22 cellular contexts compared by ENCODE assay signal in genomic region chr1:164983023-164983650, GRCh38.
A peak's percentile ranks its signal among the peaks of the same experiment; 100 is the strongest.
DNase-seq lines count a peak whose midpoint lies in the region; TF ChIP-seq lines count a peak whose summit lies in the region.
"Had no signal": no experiment of that assay in that cellular context is flagged by ENCODE, and none has a peak within 500 bp of the region (broad histone marks: within the 10 kb centered on the region; RNA-seq: fewer than 3 reads in every experiment).

No MANE protein-coding gene starts in this region.

- H3K4me3 ChIP-seq in cardiac muscle cell (no peak overlapping the region), left ventricle myocardium inferior (no peak overlapping the region), neural progenitor cell (no peak overlapping the region), brain microvascular endothelial cell (ENCODE audit: low read depth, low read length) (no peak overlapping the region)
- H3K4me3 ChIP-seq: prostate gland had no signal

- H3K4me1 ChIP-seq in cardiac muscle cell (ENCODE audit: low read depth) (peaks cover 22% of the 10 kb centered on the region), left ventricle myocardium inferior (no peaks in the 10 kb centered on the region), neural progenitor cell (peaks cover 24% of the 10 kb centered on the region)
- H3K4me1 ChIP-seq: prostate gland had no signal

- H4K20me1 ChIP-seq in neural progenitor cell (ENCODE audit: low read depth), result no peaks in the 10 kb centered on the region

- H3K9me3 ChIP-seq in cardiac muscle cell (ENCODE audit: low read depth) (no peaks in the 10 kb centered on the region), left ventricle myocardium inferior (replicated peaks) (no peaks in the 10 kb centered on the region), neural progenitor cell (ENCODE audit: low read depth) (no peaks in the 10 kb centered on the region)
- H3K9me3 ChIP-seq: prostate gland had no signal

- POLR2A ChIA-PET in activated CD4-positive, alpha-beta memory T cell treated with anti-CD3 and anti-CD28 coated beads for 36 hours (lab: Charles Lee), result interaction anchor here (1.1 kb wide), 1 partner anchor 31 kb away, joined by 6 read pairs; no protein-coding TSS in a partner anchor

- no peak overlapping the region for H3K9ac ChIP-seq in neural progenitor cell

- peak overlapping the region; percentile 5 for H2AFZ ChIP-seq in neural progenitor cell (replicated peaks)

- no peaks in the 10 kb centered on the region for H3K9me3 Mint-ChIP-seq in neural progenitor cell
- no peaks in the 10 kb centered on the region for H3K9me3 Mint-ChIP-seq in activated CD4-positive, alpha-beta memory T cell treated with anti-CD3 and anti-CD28 coated beads for 36 hours
- H3K9me3 Mint-ChIP-seq: activated naive CD8-positive, alpha-beta T cell treated with anti-CD3 and anti-CD28 coated beads for 36 hours; HFFc6; memory B cell had no signal

- peak overlapping the region; percentile 51 for H3K27ac ChIP-seq in cardiac muscle cell
- no peak overlapping the region for H3K27ac ChIP-seq in left ventricle myocardium inferior (replicated peaks)
- H3K27ac ChIP-seq in neural progenitor cell, result no peak overlapping the region
- no peak overlapping the region for H3K27ac ChIP-seq in brain microvascular endothelial cell
- H3K27ac ChIP-seq: prostate gland had no signal

- in situ Hi-C loops in brain microvascular endothelial cell (cut with HindIII; ENCODE audit: low pct_ligation_motif_present, low sequenced_read_pairs), result no loop called here

- peaks cover 6% of the 10 kb centered on the region for H3K27me3 Mint-ChIP-seq in neural progenitor cell (ENCODE audit: insufficient read depth, low read depth)
- H3K27me3 Mint-ChIP-seq in activated CD4-positive, alpha-beta memory T cell treated with anti-CD3 and anti-CD28 coated beads for 36 hours, result no peaks in the 10 kb centered on the region
- H3K27me3 Mint-ChIP-seq: activated naive CD8-positive, alpha-beta T cell treated with anti-CD3 and anti-CD28 coated beads for 36 hours; T-cell had no signal

- peaks cover 13% of the 10 kb centered on the region for H3K4me1 Mint-ChIP-seq in neural progenitor cell
- H3K4me1 Mint-ChIP-seq in activated CD4-positive, alpha-beta memory T cell treated with anti-CD3 and anti-CD28 coated beads for 36 hours (ENCODE audit: low read depth), result no peaks in the 10 kb centered on the region
- H3K4me1 Mint-ChIP-seq: activated CD4-positive, alpha-beta T cell treated with anti-CD3 and anti-CD28 coated beads for 36 hours; activated naive CD8-positive, alpha-beta T cell treated with anti-CD3 and anti-CD28 coated beads for 36 hours; B cell; memory B cell; naive thymus-derived CD8-positive, alpha-beta T cell; stimulated activated effector memory CD8-positive, alpha-beta T cell treated with anti-CD3 and anti-CD28 coated beads, Interleukin-12 subunit alpha, Interleukin-12 subunit beta, amount 100 ng/mL, for 72 hours; T-cell had no signal

- no peak overlapping the region for H3K4me3 Mint-ChIP-seq in neural progenitor cell
- no peak overlapping the region for H3K4me3 Mint-ChIP-seq in activated CD4-positive, alpha-beta memory T cell treated with anti-CD3 and anti-CD28 coated beads for 36 hours
- H3K4me3 Mint-ChIP-seq: activated CD4-positive, alpha-beta T cell treated with anti-CD3 and anti-CD28 coated beads for 36 hours; activated naive CD8-positive, alpha-beta T cell treated with anti-CD3 and anti-CD28 coated beads for 36 hours; B cell; HFFc6; memory B cell; naive thymus-derived CD8-positive, alpha-beta T cell; stimulated activated effector memory CD8-positive, alpha-beta T cell treated with anti-CD3 and anti-CD28 coated beads, Interleukin-12 subunit alpha, Interleukin-12 subunit beta, amount 100 ng/mL, for 72 hours; T-cell had no signal

- DNase-seq in cardiac muscle cell (ENCODE audit: low read depth in 1 of 2, low spot score in 1 of 2) (peak in 1 of 2 donors; percentile 62), left ventricle myocardium inferior (no peak), head of caudate nucleus (peak in 41 of 42 donors; percentile 14 to 86 (median 61)), neural progenitor cell (ENCODE audit: low spot score) (peak; percentile 58), brain microvascular endothelial cell (no peak), mucosa of gallbladder (ENCODE audit: low spot score) (no peak), DMS153 (lab: John Stamatoyannopoulos, UW) (no peak)
- no peak for DNase-seq in activated CD4-positive, alpha-beta memory T cell treated with anti-CD3 and anti-CD28 coated beads for 36 hours
- DNase-seq: activated CD4-positive, alpha-beta T cell treated with anti-CD3 and anti-CD28 coated beads for 36 hours; activated naive CD8-positive, alpha-beta T cell treated with anti-CD3 and anti-CD28 coated beads for 36 hours; activated T-cell treated with anti-CD3 and anti-CD28 coated beads, Interleukin-2, amount 50 U/mL, for 48 hours; DND-41; HFFc6; naive thymus-derived CD8-positive, alpha-beta T cell; NCI-H1092; NCI-H2029 treated with DMSO at 0.1 percent for 48 hours; stimulated activated CD4-positive, alpha-beta T cell treated with anti-CD3 and anti-CD28 coated beads, Interleukin-2, amount 100 ng/mL, for 24 hours; T-cell had no signal

- H3K79me2 ChIP-seq in neural progenitor cell (ENCODE audit: low read depth), result no peaks in the 10 kb centered on the region

- no peak overlapping the region for H3K27ac Mint-ChIP-seq in neural progenitor cell
- H3K27ac Mint-ChIP-seq in activated CD4-positive, alpha-beta memory T cell treated with anti-CD3 and anti-CD28 coated beads for 36 hours, result no peak overlapping the region
- H3K27ac Mint-ChIP-seq: activated CD4-positive, alpha-beta T cell treated with anti-CD3 and anti-CD28 coated beads for 36 hours; activated naive CD8-positive, alpha-beta T cell treated with anti-CD3 and anti-CD28 coated beads for 36 hours; B cell; HFFc6; memory B cell; stimulated activated effector memory CD8-positive, alpha-beta T cell treated with anti-CD3 and anti-CD28 coated beads, Interleukin-12 subunit alpha, Interleukin-12 subunit beta, amount 100 ng/mL, for 72 hours; T-cell had no signal

- TF ChIP-seq CTCF in cardiac muscle cell (IDR thresholded peaks at IDR 0.05; ENCODE audit: low read depth, low read length) (no peak), left ventricle myocardium inferior (IDR thresholded peaks at IDR 0.05; ENCODE audit: borderline replicate concordance) (no peak), neural progenitor cell (IDR thresholded peaks at IDR 0.05) (no peak), brain microvascular endothelial cell (IDR thresholded peaks at IDR 0.05; ENCODE audit: low read depth, low read length, missing control alignments) (no peak)

- H3K27me3 ChIP-seq in cardiac muscle cell (no peaks in the 10 kb centered on the region), left ventricle myocardium inferior (ENCODE audit: low read depth) (no peaks in the 10 kb centered on the region), neural progenitor cell (peaks cover 76% of the 10 kb centered on the region), brain microvascular endothelial cell (replicated peaks) (no peaks in the 10 kb centered on the region)

- intact Hi-C loops in left ventricle myocardium inferior (cut with micrococcal nuclease), result no loop called here
- intact Hi-C loops in head of caudate nucleus (cut with DNase I), result no loop called here
- intact Hi-C loops in activated CD4-positive, alpha-beta memory T cell treated with anti-CD3 and anti-CD28 coated beads for 36 hours (cut with micrococcal nuclease), result no loop called here

- H3K36me3 ChIP-seq in cardiac muscle cell, result no peaks in the 10 kb centered on the region
- H3K36me3 ChIP-seq in left ventricle myocardium inferior, result no peaks in the 10 kb centered on the region
- no peaks in the 10 kb centered on the region for H3K36me3 ChIP-seq in neural progenitor cell
- H3K36me3 ChIP-seq in brain microvascular endothelial cell (replicated peaks), result no peaks in the 10 kb centered on the region
- H3K36me3 ChIP-seq: prostate gland had no signal

- H3F3A ChIP-seq in neural progenitor cell (ENCODE audit: low read depth), result no peaks in the 10 kb centered on the region

- CTCF ChIA-PET in activated CD4-positive, alpha-beta memory T cell treated with anti-CD3 and anti-CD28 coated beads for 36 hours (lab: Charles Lee), result no interaction called here

- no peaks in the 10 kb centered on the region for H3K36me3 Mint-ChIP-seq in neural progenitor cell
- H3K36me3 Mint-ChIP-seq in activated CD4-positive, alpha-beta memory T cell treated with anti-CD3 and anti-CD28 coated beads for 36 hours, result no peaks in the 10 kb centered on the region
- H3K36me3 Mint-ChIP-seq: activated naive CD8-positive, alpha-beta T cell treated with anti-CD3 and anti-CD28 coated beads for 36 hours; memory B cell; naive thymus-derived CD8-positive, alpha-beta T cell; stimulated activated effector memory CD8-positive, alpha-beta T cell treated with anti-CD3 and anti-CD28 coated beads, Interleukin-12 subunit alpha, Interleukin-12 subunit beta, amount 100 ng/mL, for 72 hours; T-cell had no signal

- H3K4me2 ChIP-seq in neural progenitor cell, result peak overlapping the region; percentile 16

Comparison
In these comparisons a context has a peak if more than half of its experiments do, and no peak if none do; other contexts are left out.
1. DNase-seq: peak in head of caudate nucleus (41 of 42) and neural progenitor cell (single experiment); none in left ventricle myocardium inferior (single experiment), brain microvascular endothelial cell (single experiment), mucosa of gallbladder (single experiment), DMS153 (single experiment) and activated CD4-positive, alpha-beta memory T cell treated with anti-CD3 and anti-CD28 coated beads for 36 hours (single experiment).